1 cellular context compared by ENCODE assay signal in genomic region chr2:108553181-108553919, GRCh38.
TF ChIP-seq lines count a peak whose summit lies in the region.

No MANE protein-coding gene starts in this region.

TF ChIP-seq in WTC11, 78 proteins besides CTCF, POLR2A, EP300 and RAD21 (continued from another document):
- TF ChIP-seq ATF6 (CRISPR knock-in tag; IDR thresholded peaks at IDR 0.05) (no peak), AFF4 (CRISPR knock-in tag; IDR thresholded peaks at IDR 0.05; ENCODE audit: borderline replicate concordance) (no peak), RORB (CRISPR knock-in tag; IDR thresholded peaks at IDR 0.05) (no peak), CREB1 (CRISPR knock-in tag; IDR thresholded peaks at IDR 0.05) (no peak), NFYB (CRISPR knock-in tag; conservative IDR thresholded peaks at IDR 0.05; ENCODE audit: low read depth) (no peak), ATF1 (CRISPR knock-in tag; IDR thresholded peaks at IDR 0.05) (no peak), NFATC4 (CRISPR knock-in tag; IDR thresholded peaks at IDR 0.05) (no peak), NR2C2 (CRISPR knock-in tag; IDR thresholded peaks at IDR 0.05) (no peak), ZNF416 (CRISPR knock-in tag; IDR thresholded peaks at IDR 0.05) (no peak), MLX (CRISPR knock-in tag; IDR thresholded peaks at IDR 0.05) (no peak), ELF4 (CRISPR knock-in tag; IDR thresholded peaks at IDR 0.05; ENCODE audit: low read depth) (no peak), MXD4 (CRISPR knock-in tag; IDR thresholded peaks at IDR 0.05; ENCODE audit: borderline replicate concordance) (no peak), ERG (CRISPR knock-in tag; IDR thresholded peaks at IDR 0.05) (no peak)
- TF ChIP-seq, protein P1, sequence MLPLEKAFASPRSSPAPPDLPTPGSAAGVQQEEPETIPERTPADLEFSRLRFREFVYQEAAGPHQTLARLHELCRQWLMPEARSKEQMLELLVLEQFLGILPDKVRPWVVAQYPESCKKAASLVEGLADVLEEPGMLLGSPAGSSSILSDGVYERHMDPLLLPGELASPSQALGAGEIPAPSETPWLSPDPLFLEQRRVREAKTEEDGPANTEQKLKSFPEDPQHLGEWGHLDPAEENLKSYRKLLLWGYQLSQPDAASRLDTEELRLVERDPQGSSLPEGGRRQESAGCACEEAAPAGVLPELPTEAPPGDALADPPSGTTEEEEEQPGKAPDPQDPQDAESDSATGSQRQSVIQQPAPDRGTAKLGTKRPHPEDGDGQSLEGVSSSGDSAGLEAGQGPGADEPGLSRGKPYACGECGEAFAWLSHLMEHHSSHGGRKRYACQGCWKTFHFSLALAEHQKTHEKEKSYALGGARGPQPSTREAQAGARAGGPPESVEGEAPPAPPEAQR (CRISPR knock-in tag; IDR thresholded peaks at IDR 0.05), result no peak
- TF ChIP-seq, protein P2, sequence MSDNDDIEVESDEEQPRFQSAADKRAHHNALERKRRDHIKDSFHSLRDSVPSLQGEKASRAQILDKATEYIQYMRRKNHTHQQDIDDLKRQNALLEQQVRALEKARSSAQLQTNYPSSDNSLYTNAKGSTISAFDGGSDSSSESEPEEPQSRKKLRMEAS (CRISPR knock-in tag; IDR thresholded peaks at IDR 0.05), result no peak
- TF ChIP-seq, protein P3, sequence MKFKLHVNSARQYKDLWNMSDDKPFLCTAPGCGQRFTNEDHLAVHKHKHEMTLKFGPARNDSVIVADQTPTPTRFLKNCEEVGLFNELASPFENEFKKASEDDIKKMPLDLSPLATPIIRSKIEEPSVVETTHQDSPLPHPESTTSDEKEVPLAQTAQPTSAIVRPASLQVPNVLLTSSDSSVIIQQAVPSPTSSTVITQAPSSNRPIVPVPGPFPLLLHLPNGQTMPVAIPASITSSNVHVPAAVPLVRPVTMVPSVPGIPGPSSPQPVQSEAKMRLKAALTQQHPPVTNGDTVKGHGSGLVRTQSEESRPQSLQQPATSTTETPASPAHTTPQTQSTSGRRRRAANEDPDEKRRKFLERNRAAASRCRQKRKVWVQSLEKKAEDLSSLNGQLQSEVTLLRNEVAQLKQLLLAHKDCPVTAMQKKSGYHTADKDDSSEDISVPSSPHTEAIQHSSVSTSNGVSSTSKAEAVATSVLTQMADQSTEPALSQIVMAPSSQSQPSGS (CRISPR knock-in tag; IDR thresholded peaks at IDR 0.05; ENCODE audit: borderline replicate concordance, low read depth), result no peak
- TF ChIP-seq, protein P4, sequence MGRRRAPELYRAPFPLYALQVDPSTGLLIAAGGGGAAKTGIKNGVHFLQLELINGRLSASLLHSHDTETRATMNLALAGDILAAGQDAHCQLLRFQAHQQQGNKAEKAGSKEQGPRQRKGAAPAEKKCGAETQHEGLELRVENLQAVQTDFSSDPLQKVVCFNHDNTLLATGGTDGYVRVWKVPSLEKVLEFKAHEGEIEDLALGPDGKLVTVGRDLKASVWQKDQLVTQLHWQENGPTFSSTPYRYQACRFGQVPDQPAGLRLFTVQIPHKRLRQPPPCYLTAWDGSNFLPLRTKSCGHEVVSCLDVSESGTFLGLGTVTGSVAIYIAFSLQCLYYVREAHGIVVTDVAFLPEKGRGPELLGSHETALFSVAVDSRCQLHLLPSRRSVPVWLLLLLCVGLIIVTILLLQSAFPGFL (CRISPR knock-in tag; IDR thresholded peaks at IDR 0.05; ENCODE audit: borderline replicate concordance), result no peak
